In the genomic region with DNA sequence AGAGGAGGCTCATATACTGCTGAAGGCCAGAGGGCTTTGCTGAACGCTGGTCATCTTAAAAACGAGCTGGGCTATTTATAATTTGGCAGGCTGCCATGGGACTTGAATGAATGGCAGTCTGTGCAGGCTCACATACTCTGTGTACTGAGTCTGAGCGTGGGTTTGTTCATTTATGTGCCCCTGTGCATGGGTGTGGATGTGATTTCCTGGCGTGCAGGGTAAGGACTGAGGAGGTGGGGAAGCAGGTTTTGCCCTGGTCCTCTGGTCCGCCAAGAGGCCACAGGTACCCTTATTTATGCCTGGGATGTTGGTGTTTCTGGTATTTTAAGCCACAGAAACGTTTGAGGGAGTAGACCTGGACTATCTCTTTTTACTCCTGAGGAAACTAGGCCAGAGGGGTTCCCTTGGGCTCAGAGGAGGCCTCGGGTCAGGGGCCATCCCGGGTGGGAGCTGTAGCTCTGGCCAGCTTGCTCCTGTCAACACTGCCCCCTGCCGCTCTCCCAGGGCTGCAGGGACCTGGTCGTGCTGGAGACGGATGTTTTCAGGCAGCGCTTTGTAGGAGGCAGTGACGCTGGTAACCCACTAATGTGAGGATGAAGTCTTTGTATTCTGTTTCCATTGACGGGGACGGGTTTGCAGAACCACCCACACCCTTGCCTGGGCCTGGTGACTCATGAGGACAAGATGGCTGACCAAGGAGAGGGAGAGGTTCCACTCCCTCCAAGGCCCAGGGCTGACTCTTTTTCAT, we compare ENCODE assay signal across 8 cellular contexts.
DNase-seq lines count a peak whose midpoint lies in the region; ATAC-seq and TF ChIP-seq lines count a peak whose summit lies in the region.

No MANE protein-coding gene starts in this region.

- no peaks in the 10 kb centered on the region for H3K27me3 Mint-ChIP-seq in Caco-2 (ENCODE audit: insufficient read depth, unreplicated experiment)
- peaks cover 3% of the 10 kb centered on the region for H3K27me3 Mint-ChIP-seq in HFFc6 (ENCODE audit: insufficient read depth)
- H3K27me3 Mint-ChIP-seq in activated T-cell treated with anti-CD3 and anti-CD28 coated beads, Interleukin-2, amount 50 U/mL, for 24 hours = no peaks in the 10 kb centered on the region
- H3K27me3 Mint-ChIP-seq in naive B cell = no peaks in the 10 kb centered on the region

- no peak overlapping the region for H3K4me3 Mint-ChIP-seq in Caco-2 (ENCODE audit: unreplicated experiment)
- H3K4me3 Mint-ChIP-seq in HFFc6 = peak overlapping the region; percentile 26; the same call in 1 of the 2 replicates
- H3K4me3 Mint-ChIP-seq in activated T-cell treated with anti-CD3 and anti-CD28 coated beads, Interleukin-2, amount 50 U/mL, for 24 hours = peak overlapping the region; percentile 55
- H3K4me3 Mint-ChIP-seq in naive B cell = peak overlapping the region in 5 of 8 donors; percentile 42 to 77 (median 51)

- POLR2A ChIA-PET in Caco-2 (lab: Charles Lee) = no interaction called here

- intact Hi-C loops in Caco-2 (cut with micrococcal nuclease; ENCODE audit: unreplicated experiment) = loop anchor here (1.0 kb wide), 1 partner anchor 197 kb away; no protein-coding TSS in a partner anchor

- H3K4me3 ChIP-seq in Caco-2 (ENCODE audit: low read depth, low read length) = no peak overlapping the region

- DNase-seq in Caco-2 (no peak), HFFc6 (peak; percentile 66), NCI-H82 treated with DMSO at 0.1 percent for 48 hours (lab: John Stamatoyannopoulos, UW; ENCODE audit: unreplicated experiment) (peak; percentile 21), erythroblast (lab: John Stamatoyannopoulos, UW) (peak; percentile 41 to 60), naive B cell (peak; percentile 32), ACHN (no peak)
- peak; percentile 83 for DNase-seq in activated T-cell treated with anti-CD3 and anti-CD28 coated beads, Interleukin-2, amount 50 U/mL, for 24 hours
- peak; percentile 72 to 74 for DNase-seq in stimulated activated CD8-positive, alpha-beta memory T cell treated with anti-CD3 and anti-CD28 coated beads, Interleukin-7, amount 100 ng/mL, for 4 hours (ENCODE audit: low read depth in 2 of 2)

- TF ChIP-seq POLR2A in erythroblast (IDR thresholded peaks at IDR 0.05; ENCODE audit: low read length) = peak; percentile 45

- peaks cover 47% of the 10 kb centered on the region for H3K36me3 Mint-ChIP-seq in Caco-2 (ENCODE audit: insufficient read depth, unreplicated experiment)
- H3K36me3 Mint-ChIP-seq in HFFc6 (ENCODE audit: low read depth) = no peaks in the 10 kb centered on the region; the same call in 1 of the 2 replicates
- peaks cover 18% of the 10 kb centered on the region for H3K36me3 Mint-ChIP-seq in activated T-cell treated with anti-CD3 and anti-CD28 coated beads, Interleukin-2, amount 50 U/mL, for 24 hours (ENCODE audit: low read depth)
- H3K36me3 Mint-ChIP-seq in naive B cell = peaks cover 0 to 18% of the 10 kb centered on the region in 2 donors

- CTCF ChIA-PET in Caco-2 (lab: Charles Lee) = interaction anchor here (0.6 to 1.9 kb wide), 2 partner anchors 79 to 197 kb away, joined by 3 to 18 read pairs; no protein-coding TSS in a partner anchor

- H3K27ac Mint-ChIP-seq in Caco-2 (ENCODE audit: unreplicated experiment) = peak overlapping the region; percentile 78
- peak overlapping the region; percentile 59 for H3K27ac Mint-ChIP-seq in HFFc6
- H3K27ac Mint-ChIP-seq in activated T-cell treated with anti-CD3 and anti-CD28 coated beads, Interleukin-2, amount 50 U/mL, for 24 hours = peak overlapping the region; percentile 98
- peak overlapping the region in 5 of 6 donors; percentile 27 to 88 (median 62) for H3K27ac Mint-ChIP-seq in naive B cell

- H3K4me1 ChIP-seq in Caco-2 = peaks cover 61% of the 10 kb centered on the region

- in situ Hi-C loops in ACHN (cut with HindIII; ENCODE audit: low pct_ligation_motif_present, low pct_unique_long_range_greater_than_20kb, low sequenced_read_pairs) = no loop called here

- no peaks in the 10 kb centered on the region for H3K27me3 ChIP-seq in Caco-2 (replicated peaks; ENCODE audit: control insufficient read depth, insufficient read depth, low read length)

- no peak for TF ChIP-seq CTCF in Caco-2 (IDR thresholded peaks at IDR 0.05; ENCODE audit: insufficient read depth in 1 of 2, low read depth in 1 of 2, low read length in 1 of 2, severe bottlenecking in 1 of 2, unreplicated experiment in 1 of 2)
- no peak; the same call in 1 of the 2 replicates for TF ChIP-seq CTCF in HFFc6 (IDR thresholded peaks at IDR 0.05)

- BruUV-seq in Caco-2 (replicated peaks; lab: Mats Ljungman, UMichigan) = no TSS peak

- H3K4me1 Mint-ChIP-seq in Caco-2 (ENCODE audit: low read depth, unreplicated experiment) (peaks cover 65% of the 10 kb centered on the region), HFFc6 (ENCODE audit: low read depth) (peaks cover 66% of the 10 kb centered on the region), naive B cell (peaks cover 71 to 94% (median 94%) of the 10 kb centered on the region in 3 donors)
- H3K4me1 Mint-ChIP-seq in activated T-cell treated with anti-CD3 and anti-CD28 coated beads, Interleukin-2, amount 50 U/mL, for 24 hours (ENCODE audit: low read depth) = peaks cover 87% of the 10 kb centered on the region

- ATAC-seq in naive B cell (ENCODE audit: low read depth in 2 of 2) = peak; percentile 56

- H3K9me3 ChIP-seq in Caco-2 = no peaks in the 10 kb centered on the region

- H3K9me3 Mint-ChIP-seq in Caco-2 (ENCODE audit: unreplicated experiment) (no peaks in the 10 kb centered on the region), HFFc6 (no peaks in the 10 kb centered on the region), naive B cell (no peaks in the 10 kb centered on the region)
- H3K9me3 Mint-ChIP-seq in activated T-cell treated with anti-CD3 and anti-CD28 coated beads, Interleukin-2, amount 50 U/mL, for 24 hours = no peaks in the 10 kb centered on the region

- H3K36me3 ChIP-seq in Caco-2 (ENCODE audit: control insufficient read depth, insufficient read depth, low read length) = no peaks in the 10 kb centered on the region

Comparison
In these comparisons a context has a peak if more than half of its experiments do, and no peak if none do; other contexts are left out.
1. DNase-seq: peak in HFFc6 (single experiment), NCI-H82 treated with DMSO at 0.1 percent for 48 hours (single experiment), activated T-cell treated with anti-CD3 and anti-CD28 coated beads, Interleukin-2, amount 50 U/mL, for 24 hours (single experiment), erythroblast (2 of 2), naive B cell (single experiment) and stimulated activated CD8-positive, alpha-beta memory T cell treated with anti-CD3 and anti-CD28 coated beads, Interleukin-7, amount 100 ng/mL, for 4 hours (2 of 2); none in Caco-2 (0 of 2) and ACHN (single experiment).
2. Peak in every context shown above with its lines, with median percentiles within 50 percentile points of each other: H3K27ac Mint-ChIP-seq.